ENCODE assay signal across 1 cellular context in the genomic region with DNA sequence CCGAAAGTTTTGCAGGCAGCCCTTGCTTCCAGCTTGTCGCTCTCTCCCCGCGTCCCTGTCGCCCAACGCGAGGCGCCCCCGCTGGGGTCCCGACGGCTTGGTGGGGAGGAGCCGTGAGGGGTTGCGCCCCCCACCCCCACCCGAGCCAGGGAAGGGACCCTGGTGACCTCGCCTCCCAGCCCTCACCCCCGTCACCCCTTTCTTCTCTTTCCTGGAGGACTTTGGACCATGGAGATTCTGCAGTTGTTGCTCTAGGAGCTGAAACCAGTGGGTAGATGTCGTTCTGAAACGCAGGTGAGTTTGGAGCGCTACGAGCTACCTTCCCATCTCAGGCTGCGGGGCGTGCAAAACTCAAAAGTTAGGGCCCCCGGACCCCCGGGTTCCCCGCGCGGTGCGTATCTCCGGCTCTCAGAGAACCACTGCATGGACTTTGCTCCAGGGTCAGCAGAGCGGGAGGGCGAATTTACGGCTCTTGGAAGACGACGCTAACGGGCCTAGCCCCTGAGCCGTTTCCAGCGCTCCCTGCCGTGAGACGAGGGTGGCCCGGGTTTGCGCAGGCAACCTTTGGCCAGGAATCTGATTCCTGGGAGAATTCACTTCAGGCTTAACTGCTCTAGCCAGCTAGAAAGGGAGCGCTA.
TF ChIP-seq lines count a peak whose summit lies in the region.

No MANE protein-coding gene starts in this region.

TF ChIP-seq in WTC11, 78 proteins besides CTCF, POLR2A, EP300 and RAD21 (continued from another document):
- TF ChIP-seq, protein P1, sequence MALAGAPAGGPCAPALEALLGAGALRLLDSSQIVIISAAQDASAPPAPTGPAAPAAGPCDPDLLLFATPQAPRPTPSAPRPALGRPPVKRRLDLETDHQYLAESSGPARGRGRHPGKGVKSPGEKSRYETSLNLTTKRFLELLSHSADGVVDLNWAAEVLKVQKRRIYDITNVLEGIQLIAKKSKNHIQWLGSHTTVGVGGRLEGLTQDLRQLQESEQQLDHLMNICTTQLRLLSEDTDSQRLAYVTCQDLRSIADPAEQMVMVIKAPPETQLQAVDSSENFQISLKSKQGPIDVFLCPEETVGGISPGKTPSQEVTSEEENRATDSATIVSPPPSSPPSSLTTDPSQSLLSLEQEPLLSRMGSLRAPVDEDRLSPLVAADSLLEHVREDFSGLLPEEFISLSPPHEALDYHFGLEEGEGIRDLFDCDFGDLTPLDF (CRISPR knock-in tag; IDR thresholded peaks at IDR 0.05), result no peak
- TF ChIP-seq, protein P2, sequence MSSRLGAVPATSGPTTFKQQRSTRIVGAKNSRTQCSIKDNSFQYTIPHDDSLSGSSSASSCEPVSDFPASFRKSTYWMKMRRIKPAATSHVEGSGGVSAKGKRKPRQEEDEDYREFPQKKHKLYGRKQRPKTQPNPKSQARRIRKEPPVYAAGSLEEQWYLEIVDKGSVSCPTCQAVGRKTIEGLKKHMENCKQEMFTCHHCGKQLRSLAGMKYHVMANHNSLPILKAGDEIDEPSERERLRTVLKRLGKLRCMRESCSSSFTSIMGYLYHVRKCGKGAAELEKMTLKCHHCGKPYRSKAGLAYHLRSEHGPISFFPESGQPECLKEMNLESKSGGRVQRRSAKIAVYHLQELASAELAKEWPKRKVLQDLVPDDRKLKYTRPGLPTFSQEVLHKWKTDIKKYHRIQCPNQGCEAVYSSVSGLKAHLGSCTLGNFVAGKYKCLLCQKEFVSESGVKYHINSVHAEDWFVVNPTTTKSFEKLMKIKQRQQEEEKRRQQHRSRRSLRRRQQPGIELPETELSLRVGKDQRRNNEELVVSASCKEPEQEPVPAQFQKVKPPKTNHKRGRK (CRISPR knock-in tag; IDR thresholded peaks at IDR 0.05; ENCODE audit: borderline replicate concordance), result no peak
- TF ChIP-seq, protein P3, sequence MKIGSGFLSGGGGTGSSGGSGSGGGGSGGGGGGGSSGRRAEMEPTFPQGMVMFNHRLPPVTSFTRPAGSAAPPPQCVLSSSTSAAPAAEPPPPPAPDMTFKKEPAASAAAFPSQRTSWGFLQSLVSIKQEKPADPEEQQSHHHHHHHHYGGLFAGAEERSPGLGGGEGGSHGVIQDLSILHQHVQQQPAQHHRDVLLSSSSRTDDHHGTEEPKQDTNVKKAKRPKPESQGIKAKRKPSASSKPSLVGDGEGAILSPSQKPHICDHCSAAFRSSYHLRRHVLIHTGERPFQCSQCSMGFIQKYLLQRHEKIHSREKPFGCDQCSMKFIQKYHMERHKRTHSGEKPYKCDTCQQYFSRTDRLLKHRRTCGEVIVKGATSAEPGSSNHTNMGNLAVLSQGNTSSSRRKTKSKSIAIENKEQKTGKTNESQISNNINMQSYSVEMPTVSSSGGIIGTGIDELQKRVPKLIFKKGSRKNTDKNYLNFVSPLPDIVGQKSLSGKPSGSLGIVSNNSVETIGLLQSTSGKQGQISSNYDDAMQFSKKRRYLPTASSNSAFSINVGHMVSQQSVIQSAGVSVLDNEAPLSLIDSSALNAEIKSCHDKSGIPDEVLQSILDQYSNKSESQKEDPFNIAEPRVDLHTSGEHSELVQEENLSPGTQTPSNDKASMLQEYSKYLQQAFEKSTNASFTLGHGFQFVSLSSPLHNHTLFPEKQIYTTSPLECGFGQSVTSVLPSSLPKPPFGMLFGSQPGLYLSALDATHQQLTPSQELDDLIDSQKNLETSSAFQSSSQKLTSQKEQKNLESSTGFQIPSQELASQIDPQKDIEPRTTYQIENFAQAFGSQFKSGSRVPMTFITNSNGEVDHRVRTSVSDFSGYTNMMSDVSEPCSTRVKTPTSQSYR (CRISPR knock-in tag; IDR thresholded peaks at IDR 0.05), result 0 out of 2 replicates have a peak, but pooled peaks have one; percentile 36
- TF ChIP-seq, protein P4, sequence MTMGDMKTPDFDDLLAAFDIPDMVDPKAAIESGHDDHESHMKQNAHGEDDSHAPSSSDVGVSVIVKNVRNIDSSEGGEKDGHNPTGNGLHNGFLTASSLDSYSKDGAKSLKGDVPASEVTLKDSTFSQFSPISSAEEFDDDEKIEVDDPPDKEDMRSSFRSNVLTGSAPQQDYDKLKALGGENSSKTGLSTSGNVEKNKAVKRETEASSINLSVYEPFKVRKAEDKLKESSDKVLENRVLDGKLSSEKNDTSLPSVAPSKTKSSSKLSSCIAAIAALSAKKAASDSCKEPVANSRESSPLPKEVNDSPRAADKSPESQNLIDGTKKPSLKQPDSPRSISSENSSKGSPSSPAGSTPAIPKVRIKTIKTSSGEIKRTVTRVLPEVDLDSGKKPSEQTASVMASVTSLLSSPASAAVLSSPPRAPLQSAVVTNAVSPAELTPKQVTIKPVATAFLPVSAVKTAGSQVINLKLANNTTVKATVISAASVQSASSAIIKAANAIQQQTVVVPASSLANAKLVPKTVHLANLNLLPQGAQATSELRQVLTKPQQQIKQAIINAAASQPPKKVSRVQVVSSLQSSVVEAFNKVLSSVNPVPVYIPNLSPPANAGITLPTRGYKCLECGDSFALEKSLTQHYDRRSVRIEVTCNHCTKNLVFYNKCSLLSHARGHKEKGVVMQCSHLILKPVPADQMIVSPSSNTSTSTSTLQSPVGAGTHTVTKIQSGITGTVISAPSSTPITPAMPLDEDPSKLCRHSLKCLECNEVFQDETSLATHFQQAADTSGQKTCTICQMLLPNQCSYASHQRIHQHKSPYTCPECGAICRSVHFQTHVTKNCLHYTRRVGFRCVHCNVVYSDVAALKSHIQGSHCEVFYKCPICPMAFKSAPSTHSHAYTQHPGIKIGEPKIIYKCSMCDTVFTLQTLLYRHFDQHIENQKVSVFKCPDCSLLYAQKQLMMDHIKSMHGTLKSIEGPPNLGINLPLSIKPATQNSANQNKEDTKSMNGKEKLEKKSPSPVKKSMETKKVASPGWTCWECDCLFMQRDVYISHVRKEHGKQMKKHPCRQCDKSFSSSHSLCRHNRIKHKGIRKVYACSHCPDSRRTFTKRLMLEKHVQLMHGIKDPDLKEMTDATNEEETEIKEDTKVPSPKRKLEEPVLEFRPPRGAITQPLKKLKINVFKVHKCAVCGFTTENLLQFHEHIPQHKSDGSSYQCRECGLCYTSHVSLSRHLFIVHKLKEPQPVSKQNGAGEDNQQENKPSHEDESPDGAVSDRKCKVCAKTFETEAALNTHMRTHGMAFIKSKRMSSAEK (CRISPR knock-in tag; IDR thresholded peaks at IDR 0.05; ENCODE audit: borderline replicate concordance), result no peak
- TF ChIP-seq TEAD1 (CRISPR knock-in tag; IDR thresholded peaks at IDR 0.05), result no peak
- TF ChIP-seq, protein P5, sequence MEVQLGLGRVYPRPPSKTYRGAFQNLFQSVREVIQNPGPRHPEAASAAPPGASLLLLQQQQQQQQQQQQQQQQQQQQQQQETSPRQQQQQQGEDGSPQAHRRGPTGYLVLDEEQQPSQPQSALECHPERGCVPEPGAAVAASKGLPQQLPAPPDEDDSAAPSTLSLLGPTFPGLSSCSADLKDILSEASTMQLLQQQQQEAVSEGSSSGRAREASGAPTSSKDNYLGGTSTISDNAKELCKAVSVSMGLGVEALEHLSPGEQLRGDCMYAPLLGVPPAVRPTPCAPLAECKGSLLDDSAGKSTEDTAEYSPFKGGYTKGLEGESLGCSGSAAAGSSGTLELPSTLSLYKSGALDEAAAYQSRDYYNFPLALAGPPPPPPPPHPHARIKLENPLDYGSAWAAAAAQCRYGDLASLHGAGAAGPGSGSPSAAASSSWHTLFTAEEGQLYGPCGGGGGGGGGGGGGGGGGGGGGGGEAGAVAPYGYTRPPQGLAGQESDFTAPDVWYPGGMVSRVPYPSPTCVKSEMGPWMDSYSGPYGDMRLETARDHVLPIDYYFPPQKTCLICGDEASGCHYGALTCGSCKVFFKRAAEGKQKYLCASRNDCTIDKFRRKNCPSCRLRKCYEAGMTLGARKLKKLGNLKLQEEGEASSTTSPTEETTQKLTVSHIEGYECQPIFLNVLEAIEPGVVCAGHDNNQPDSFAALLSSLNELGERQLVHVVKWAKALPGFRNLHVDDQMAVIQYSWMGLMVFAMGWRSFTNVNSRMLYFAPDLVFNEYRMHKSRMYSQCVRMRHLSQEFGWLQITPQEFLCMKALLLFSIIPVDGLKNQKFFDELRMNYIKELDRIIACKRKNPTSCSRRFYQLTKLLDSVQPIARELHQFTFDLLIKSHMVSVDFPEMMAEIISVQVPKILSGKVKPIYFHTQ (CRISPR knock-in tag; IDR thresholded peaks at IDR 0.05), result no peak
- TF ChIP-seq TP53 (CRISPR knock-in tag; IDR thresholded peaks at IDR 0.05), result 0 out of 2 replicates have a peak, but pooled peaks have one; percentile 5
- TF ChIP-seq OVOL2 (CRISPR knock-in tag; IDR thresholded peaks at IDR 0.05; ENCODE audit: borderline replicate concordance), result no peak
- no peak for TF ChIP-seq ZNF396 (CRISPR knock-in tag; IDR thresholded peaks at IDR 0.05; ENCODE audit: borderline replicate concordance)
- no peak for TF ChIP-seq ZNF121 (CRISPR knock-in tag; IDR thresholded peaks at IDR 0.05)
- 0 out of 2 replicates have a peak, but pooled peaks have one; percentile 36 for TF ChIP-seq ESRRA (CRISPR knock-in tag; IDR thresholded peaks at IDR 0.05; ENCODE audit: borderline replicate concordance)
- TF ChIP-seq, protein P6, sequence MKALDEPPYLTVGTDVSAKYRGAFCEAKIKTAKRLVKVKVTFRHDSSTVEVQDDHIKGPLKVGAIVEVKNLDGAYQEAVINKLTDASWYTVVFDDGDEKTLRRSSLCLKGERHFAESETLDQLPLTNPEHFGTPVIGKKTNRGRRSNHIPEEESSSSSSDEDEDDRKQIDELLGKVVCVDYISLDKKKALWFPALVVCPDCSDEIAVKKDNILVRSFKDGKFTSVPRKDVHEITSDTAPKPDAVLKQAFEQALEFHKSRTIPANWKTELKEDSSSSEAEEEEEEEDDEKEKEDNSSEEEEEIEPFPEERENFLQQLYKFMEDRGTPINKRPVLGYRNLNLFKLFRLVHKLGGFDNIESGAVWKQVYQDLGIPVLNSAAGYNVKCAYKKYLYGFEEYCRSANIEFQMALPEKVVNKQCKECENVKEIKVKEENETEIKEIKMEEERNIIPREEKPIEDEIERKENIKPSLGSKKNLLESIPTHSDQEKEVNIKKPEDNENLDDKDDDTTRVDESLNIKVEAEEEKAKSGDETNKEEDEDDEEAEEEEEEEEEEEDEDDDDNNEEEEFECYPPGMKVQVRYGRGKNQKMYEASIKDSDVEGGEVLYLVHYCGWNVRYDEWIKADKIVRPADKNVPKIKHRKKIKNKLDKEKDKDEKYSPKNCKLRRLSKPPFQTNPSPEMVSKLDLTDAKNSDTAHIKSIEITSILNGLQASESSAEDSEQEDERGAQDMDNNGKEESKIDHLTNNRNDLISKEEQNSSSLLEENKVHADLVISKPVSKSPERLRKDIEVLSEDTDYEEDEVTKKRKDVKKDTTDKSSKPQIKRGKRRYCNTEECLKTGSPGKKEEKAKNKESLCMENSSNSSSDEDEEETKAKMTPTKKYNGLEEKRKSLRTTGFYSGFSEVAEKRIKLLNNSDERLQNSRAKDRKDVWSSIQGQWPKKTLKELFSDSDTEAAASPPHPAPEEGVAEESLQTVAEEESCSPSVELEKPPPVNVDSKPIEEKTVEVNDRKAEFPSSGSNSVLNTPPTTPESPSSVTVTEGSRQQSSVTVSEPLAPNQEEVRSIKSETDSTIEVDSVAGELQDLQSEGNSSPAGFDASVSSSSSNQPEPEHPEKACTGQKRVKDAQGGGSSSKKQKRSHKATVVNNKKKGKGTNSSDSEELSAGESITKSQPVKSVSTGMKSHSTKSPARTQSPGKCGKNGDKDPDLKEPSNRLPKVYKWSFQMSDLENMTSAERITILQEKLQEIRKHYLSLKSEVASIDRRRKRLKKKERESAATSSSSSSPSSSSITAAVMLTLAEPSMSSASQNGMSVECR (CRISPR knock-in tag; IDR thresholded peaks at IDR 0.05; ENCODE audit: borderline replicate concordance), result no peak
- TF ChIP-seq ZNF232 (CRISPR knock-in tag; IDR thresholded peaks at IDR 0.05), result no peak
- no peak for TF ChIP-seq GTF2I (CRISPR knock-in tag; conservative IDR thresholded peaks at IDR 0.05)
- TF ChIP-seq, protein P7, sequence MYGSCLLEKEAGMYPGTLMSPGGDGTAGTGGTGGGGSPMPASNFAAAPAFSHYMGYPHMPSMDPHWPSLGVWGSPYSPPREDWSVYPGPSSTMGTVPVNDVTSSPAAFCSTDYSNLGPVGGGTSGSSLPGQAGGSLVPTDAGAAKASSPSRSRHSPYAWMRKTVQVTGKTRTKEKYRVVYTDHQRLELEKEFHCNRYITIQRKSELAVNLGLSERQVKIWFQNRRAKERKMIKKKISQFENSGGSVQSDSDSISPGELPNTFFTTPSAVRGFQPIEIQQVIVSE (CRISPR knock-in tag; IDR thresholded peaks at IDR 0.05; ENCODE audit: borderline replicate concordance), result no peak
- peak; percentile 38; the same call in 1 of the 2 replicates for TF ChIP-seq CREM (CRISPR knock-in tag; IDR thresholded peaks at IDR 0.05)
- TF ChIP-seq IRF2 (CRISPR knock-in tag; IDR thresholded peaks at IDR 0.05; ENCODE audit: borderline replicate concordance, low read depth), result no peak
- TF ChIP-seq CREB1 (CRISPR knock-in tag; IDR thresholded peaks at IDR 0.05), result no peak
- TF ChIP-seq FOXK1 (CRISPR knock-in tag; IDR thresholded peaks at IDR 0.05), result 0 out of 2 replicates have a peak, but pooled peaks have one; percentile 25
- TF ChIP-seq ZNF423 (CRISPR knock-in tag; IDR thresholded peaks at IDR 0.05), result no peak; the same call in 1 of the 2 replicates
- TF ChIP-seq, protein P8, sequence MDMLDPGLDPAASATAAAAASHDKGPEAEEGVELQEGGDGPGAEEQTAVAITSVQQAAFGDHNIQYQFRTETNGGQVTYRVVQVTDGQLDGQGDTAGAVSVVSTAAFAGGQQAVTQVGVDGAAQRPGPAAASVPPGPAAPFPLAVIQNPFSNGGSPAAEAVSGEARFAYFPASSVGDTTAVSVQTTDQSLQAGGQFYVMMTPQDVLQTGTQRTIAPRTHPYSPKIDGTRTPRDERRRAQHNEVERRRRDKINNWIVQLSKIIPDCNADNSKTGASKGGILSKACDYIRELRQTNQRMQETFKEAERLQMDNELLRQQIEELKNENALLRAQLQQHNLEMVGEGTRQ (CRISPR knock-in tag; IDR thresholded peaks at IDR 0.05), result 0 out of 2 replicates have a peak, but pooled peaks have one; percentile 5
